25 cellular contexts compared by ENCODE assay signal in genomic region chr12:28855761-28856160, GRCh38.
DNase-seq lines count a peak whose midpoint lies in the region; ATAC-seq, FAIRE-seq and TF ChIP-seq lines count a peak whose summit lies in the region.
"Had no signal": no experiment of that assay in that cellular context is flagged by ENCODE, and none has a peak within 500 bp of the region (broad histone marks: within the 10 kb centered on the region; RNA-seq: fewer than 3 reads in every experiment).

No MANE protein-coding gene starts in this region.

- H3K9ac ChIP-seq in H1 (replicated peaks in 1 of 4; ENCODE audit: extremely low read depth in 1 of 4, low read depth in 3 of 4, low read length in 3 of 4): no peak overlapping the region
- no peak overlapping the region for H3K9ac ChIP-seq in neuronal stem cell (ENCODE audit: low read depth, low read length, poor library complexity)
- H3K9ac ChIP-seq: GM23248, KMS-11 had no signal

- TF ChIP-seq POLR2A in H1 (IDR thresholded peaks at IDR 0.05; ENCODE audit: control extremely low read depth in 1 of 2, low read depth in 2 of 2, low read length in 2 of 2) (no peak), GM18505 (IDR thresholded peaks at IDR 0.05; ENCODE audit: borderline replicate concordance, extremely low read depth, insufficient read depth, insufficient read length) (no peak)

- H3K27me3 ChIP-seq in H1 (replicated peaks in 1 of 4; ENCODE audit: control insufficient read depth in 3 of 4, extremely low read depth in 1 of 4, insufficient read depth in 3 of 4, low read length in 3 of 4) (no peaks in the 10 kb centered on the region), neuronal stem cell (ENCODE audit: control insufficient read depth in 3 of 3, insufficient read depth in 3 of 3, low read depth in 1 of 3, low read length in 3 of 3) (no peaks in the 10 kb centered on the region)
- no peaks in the 10 kb centered on the region for H3K27me3 ChIP-seq in CD8-positive, alpha-beta memory T cell (ENCODE audit: insufficient read depth, low read length, poor library complexity, severe bottlenecking)

- H3K4me1 ChIP-seq in H1 (replicated peaks in 1 of 4; ENCODE audit: control insufficient read depth in 3 of 4, insufficient read depth in 4 of 4, low read length in 3 of 4) (no peaks in the 10 kb centered on the region), neuronal stem cell (ENCODE audit: control insufficient read depth in 2 of 2, insufficient read depth in 1 of 2, low read depth in 1 of 2, low read length in 2 of 2) (no peaks in the 10 kb centered on the region)
- H3K4me1 ChIP-seq in CD8-positive, alpha-beta memory T cell (ENCODE audit: insufficient read depth, low read length): no peaks in the 10 kb centered on the region

- DNase-seq in AG10803 (ENCODE audit: low read depth) (peak; percentile 43), NCI-H82 treated with DMSO at 0.1 percent for 48 hours (lab: John Stamatoyannopoulos, UW; ENCODE audit: unreplicated experiment) (peak; percentile 57), H1 (ENCODE audit: low read depth in 1 of 2, low spot score in 2 of 2) (no peak), neuronal stem cell (ENCODE audit: low spot score) (no peak), HuH-7.5 (ENCODE audit: low spot score) (no peak)
- DNase-seq in CD8-positive, alpha-beta memory T cell: no peak
- DNase-seq: 8988T, DMS53, EL, GF-D8, GM23248, HCEC 1CT, NCI-H1105, NCI-H146, NCI-H2029, NCI-H345, NCI-H524, PC-9, RPMI8226, SHP77 had no signal

- H3K27ac ChIP-seq in H1 (ENCODE audit: low read depth, low read length) (no peak overlapping the region), neuronal stem cell (replicated peaks; ENCODE audit: low read length) (no peak overlapping the region)
- no peak overlapping the region for H3K27ac ChIP-seq in CD8-positive, alpha-beta memory T cell (ENCODE audit: low read depth, low read length)
- H3K27ac ChIP-seq: C4-2B, GM23248, KMS-11, PC-9 had no signal

- no peak overlapping the region for H3K56ac ChIP-seq in H1 (replicated peaks; ENCODE audit: insufficient read length, low read depth, low read length)

- no peaks in the 10 kb centered on the region for H3K23me2 ChIP-seq in H1 (ENCODE audit: low read depth, low read length)

- H3K79me1 ChIP-seq in H1 (ENCODE audit: low read depth, low read length) (no peaks in the 10 kb centered on the region), neuronal stem cell (ENCODE audit: low read depth, low read length) (no peaks in the 10 kb centered on the region)

- H3K79me2 ChIP-seq in H1 (ENCODE audit: control insufficient read depth in 1 of 2, insufficient read depth in 2 of 2, low read length in 2 of 2): no peaks in the 10 kb centered on the region

- H3K4me3 Mint-ChIP-seq in CD8-positive, alpha-beta memory T cell: no peak overlapping the region

- H3K4me1 Mint-ChIP-seq in CD8-positive, alpha-beta memory T cell: no peaks in the 10 kb centered on the region

- H2BK15ac ChIP-seq in H1 (ENCODE audit: low read length): no peak overlapping the region
- no peak overlapping the region for H2BK15ac ChIP-seq in neuronal stem cell (ENCODE audit: low read length)

- TF ChIP-seq EP300 in H1 (IDR thresholded peaks at IDR 0.05; ENCODE audit: borderline replicate concordance in 1 of 2, low read depth in 2 of 2, low read length in 2 of 2): no peak

- H4K8ac ChIP-seq in H1 (ENCODE audit: extremely low read depth, insufficient read depth, low read length): no peak overlapping the region
- no peak overlapping the region for H4K8ac ChIP-seq in neuronal stem cell (ENCODE audit: low read depth, low read length)

- H3K27ac Mint-ChIP-seq in CD8-positive, alpha-beta memory T cell: no peak overlapping the region

- CTCF ChIA-PET in H1 (lab: Charles Lee; ENCODE audit: partially characterized antibody): interaction anchor here (1.0 to 1.4 kb wide), 2 partner anchors 18 to 272 kb away, joined by 3 to 9 read pairs; no protein-coding TSS in a partner anchor
- CTCF ChIA-PET in CD8-positive, alpha-beta memory T cell (lab: Charles Lee): no interaction called here

- H2BK5ac ChIP-seq in H1 (ENCODE audit: low read depth, low read length) (no peak overlapping the region), neuronal stem cell (ENCODE audit: low read length) (no peak overlapping the region)

- no peaks in the 10 kb centered on the region for H3K9me3 Mint-ChIP-seq in CD8-positive, alpha-beta memory T cell

- TF ChIP-seq CTCF in AG10803 (conservative IDR thresholded peaks at IDR 0.05; ENCODE audit: low read length) (no peak), H1 (IDR thresholded peaks at IDR 0.05; ENCODE audit: control extremely low read depth in 1 of 3, insufficient read depth in 1 of 3, low read depth in 1 of 3, low read length in 3 of 3) (no peak)

- no peaks in the 10 kb centered on the region for H3K36me3 ChIP-seq in H1 (ENCODE audit: control insufficient read depth in 2 of 4, insufficient read depth in 4 of 4, low read length in 3 of 4)
- no peaks in the 10 kb centered on the region for H3K36me3 ChIP-seq in neuronal stem cell (replicated peaks in 1 of 2; ENCODE audit: control insufficient read depth in 2 of 2, insufficient read depth in 2 of 2, low read length in 2 of 2)
- no peaks in the 10 kb centered on the region for H3K36me3 ChIP-seq in CD8-positive, alpha-beta memory T cell (ENCODE audit: insufficient read depth, low read length)

- no peak overlapping the region for H3K18ac ChIP-seq in H1 (ENCODE audit: extremely low read depth, low read length)
- no peak overlapping the region for H3K18ac ChIP-seq in neuronal stem cell (ENCODE audit: low read length)

- no peak for FAIRE-seq in H1 (lab: Jason Lieb, UNC)
- FAIRE-seq: D721Med had no signal

- H2AK5ac ChIP-seq in H1 (ENCODE audit: low read depth, low read length) (no peak overlapping the region), neuronal stem cell (ENCODE audit: low read depth, low read length) (no peak overlapping the region)

- H3K14ac ChIP-seq in H1 (ENCODE audit: insufficient read length): no peak overlapping the region
- H3K14ac ChIP-seq in neuronal stem cell (ENCODE audit: low read length): no peak overlapping the region

- POLR2A ChIA-PET in H1 (lab: Charles Lee; ENCODE audit: partially characterized antibody): no interaction called here
- POLR2A ChIA-PET in CD8-positive, alpha-beta memory T cell (lab: Charles Lee): no interaction called here

- no peak overlapping the region for H2BK20ac ChIP-seq in H1 (ENCODE audit: low read length)

- ATAC-seq in GM21786 (IDR thresholded peaks at IDR 0.05; ENCODE audit: unreplicated experiment) (no peak), GM18505 (IDR thresholded peaks at IDR 0.05; ENCODE audit: unreplicated experiment) (no peak)

- H2BK120ac ChIP-seq in H1 (replicated peaks; ENCODE audit: low read depth, low read length) (no peak overlapping the region), neuronal stem cell (ENCODE audit: low read depth, low read length) (no peak overlapping the region)

- 0 out of 2 replicates have a peak overlapping the region, but pooled peaks have one; percentile 12 for H2AFZ ChIP-seq in H1 (ENCODE audit: low read length)
- H2AFZ ChIP-seq in neuronal stem cell (ENCODE audit: low read length): peak overlapping the region; percentile 37
- H2AFZ ChIP-seq: GM23248, PC-9 had no signal

- H3K4ac ChIP-seq in H1 (replicated peaks; ENCODE audit: insufficient read length, low read depth, low read length): no peak overlapping the region
- H3K4ac ChIP-seq in neuronal stem cell (ENCODE audit: low read length): no peak overlapping the region

- no peak overlapping the region for H3K4me2 ChIP-seq in H1 (ENCODE audit: insufficient read depth in 1 of 2, low read depth in 2 of 2, low read length in 2 of 2)
- H3K4me2 ChIP-seq in neuronal stem cell (ENCODE audit: insufficient read depth, low read length, poor library complexity, severe bottlenecking): no peak overlapping the region
- H3K4me2 ChIP-seq: KMS-11, PC-9 had no signal

- no peak overlapping the region for H4K5ac ChIP-seq in H1 (ENCODE audit: insufficient read length, low read depth, low read length)

- H3K9me3 ChIP-seq in H1 (ENCODE audit: insufficient read depth in 2 of 2, low read depth in 1 of 2, low read length in 1 of 2) (no peaks in the 10 kb centered on the region), neuronal stem cell (replicated peaks in 1 of 2; ENCODE audit: control insufficient read depth in 2 of 2, insufficient read depth in 1 of 2, low read depth in 1 of 2, low read length in 2 of 2) (no peaks in the 10 kb centered on the region)
- H3K9me3 ChIP-seq in CD8-positive, alpha-beta memory T cell (ENCODE audit: low read length): no peaks in the 10 kb centered on the region

- 93% methylated on average over 2 of the region's 2 CpGs; no CpG with 5 or more reads in 1 of the 2 experiments for WGBS in H1 (ENCODE audit: extremely low coverage in 1 of 2, insufficient coverage in 1 of 2, insufficient read length in 1 of 2, insufficient replicate concordance in 2 of 2, low coverage in 1 of 2, low lambda C conversion rate in 2 of 2, missing lambda C conversion rate in 1 of 2), 2 experiments
- WGBS in neuronal stem cell (ENCODE audit: extremely low coverage in 2 of 2, insufficient read length in 2 of 2, insufficient replicate concordance in 1 of 2), 2 donors: no CpG with 5 or more reads among the region's 2 CpGs

- no peak overlapping the region for H3K23ac ChIP-seq in H1 (ENCODE audit: insufficient read length)
- H3K23ac ChIP-seq in neuronal stem cell (ENCODE audit: low read depth, low read length, poor library complexity): no peak overlapping the region

- H4K20me1 ChIP-seq in H1 (replicated peaks in 1 of 2; ENCODE audit: control insufficient read depth in 1 of 2, insufficient read depth in 2 of 2, low read length in 2 of 2): no peaks in the 10 kb centered on the region

- H3K36me3 Mint-ChIP-seq in CD8-positive, alpha-beta memory T cell: no peaks in the 10 kb centered on the region

- TF ChIP-seq RAD21 in H1 (IDR thresholded peaks at IDR 0.05 in 1 of 2, conservative IDR thresholded peaks at IDR 0.05 in 1 of 2; ENCODE audit: low read depth in 2 of 2, low read length in 2 of 2): no peak

- no peak overlapping the region for H3K4me3 ChIP-seq in AG10803 (ENCODE audit: low read length)
- no peak overlapping the region for H3K4me3 ChIP-seq in H1 (ENCODE audit: extremely low read depth in 1 of 4, insufficient read depth in 2 of 4, low read depth in 3 of 4, low read length in 4 of 4)
- no peak overlapping the region for H3K4me3 ChIP-seq in neuronal stem cell (ENCODE audit: low read length in 2 of 2)
- no peak overlapping the region for H3K4me3 ChIP-seq in CD8-positive, alpha-beta memory T cell (ENCODE audit: low read length)
- H3K4me3 ChIP-seq: GM23248, PC-9 had no signal

- peaks cover 0 to 2% of the 10 kb centered on the region in 2 donors for H3K27me3 Mint-ChIP-seq in CD8-positive, alpha-beta memory T cell

- H2BK12ac ChIP-seq in H1 (ENCODE audit: low read depth, low read length) (no peak overlapping the region), neuronal stem cell (ENCODE audit: low read length) (no peak overlapping the region)

- no peak overlapping the region for H4K91ac ChIP-seq in H1 (replicated peaks; ENCODE audit: insufficient read length, low read length)
- no peak overlapping the region for H4K91ac ChIP-seq in neuronal stem cell (ENCODE audit: low read depth, low read length, poor library complexity)

TF ChIP-seq in H1, 55 proteins besides CTCF, POLR2A, EP300 and RAD21 (continues in another document):
- no peak for TF ChIP-seq POU5F1 (IDR thresholded peaks at IDR 0.05; ENCODE audit: low read depth, low read length)
- no peak for TF ChIP-seq JUND (IDR thresholded peaks at IDR 0.05; ENCODE audit: low read length)
- no peak for TF ChIP-seq BRCA1 (IDR thresholded peaks at IDR 0.05; ENCODE audit: low read depth, low read length)
- TF ChIP-seq EGR1 (IDR thresholded peaks at IDR 0.05; ENCODE audit: borderline replicate concordance, low read depth, low read length): no peak

Comparison
In these comparisons a context has a peak if more than half of its experiments do, and no peak if none do; other contexts are left out.
1. DNase-seq: peak in AG10803 (single experiment) and NCI-H82 treated with DMSO at 0.1 percent for 48 hours (single experiment); none in H1 (0 of 2), neuronal stem cell (single experiment), HuH-7.5 (single experiment) and CD8-positive, alpha-beta memory T cell (0 of 5).